In the genomic region with DNA sequence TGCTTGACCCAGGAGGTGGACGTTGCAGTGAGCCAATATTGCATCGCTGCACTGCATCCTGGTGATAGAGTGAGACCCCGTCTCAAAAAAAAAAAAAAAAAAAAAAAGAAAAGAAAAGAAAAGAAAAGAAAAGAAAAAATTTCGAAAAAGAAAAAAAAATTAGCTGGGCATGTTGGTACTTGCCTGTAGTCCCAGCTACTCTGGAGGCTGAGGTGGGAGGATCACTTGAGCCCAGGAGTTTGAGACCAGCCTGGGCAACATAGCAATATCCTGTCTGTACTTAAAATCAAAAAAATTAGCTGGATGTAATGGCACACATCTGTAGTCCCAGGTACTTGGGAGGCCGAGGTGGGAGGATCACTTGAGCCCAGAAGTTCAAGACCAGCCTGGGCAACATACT, we compare ENCODE assay signal across 1 cellular context.
TF ChIP-seq lines count a peak whose summit lies in the region.

No MANE protein-coding gene starts in this region.

TF ChIP-seq in GM12878, 131 proteins besides CTCF, POLR2A, EP300 and RAD21:
- TF ChIP-seq, protein P1, sequence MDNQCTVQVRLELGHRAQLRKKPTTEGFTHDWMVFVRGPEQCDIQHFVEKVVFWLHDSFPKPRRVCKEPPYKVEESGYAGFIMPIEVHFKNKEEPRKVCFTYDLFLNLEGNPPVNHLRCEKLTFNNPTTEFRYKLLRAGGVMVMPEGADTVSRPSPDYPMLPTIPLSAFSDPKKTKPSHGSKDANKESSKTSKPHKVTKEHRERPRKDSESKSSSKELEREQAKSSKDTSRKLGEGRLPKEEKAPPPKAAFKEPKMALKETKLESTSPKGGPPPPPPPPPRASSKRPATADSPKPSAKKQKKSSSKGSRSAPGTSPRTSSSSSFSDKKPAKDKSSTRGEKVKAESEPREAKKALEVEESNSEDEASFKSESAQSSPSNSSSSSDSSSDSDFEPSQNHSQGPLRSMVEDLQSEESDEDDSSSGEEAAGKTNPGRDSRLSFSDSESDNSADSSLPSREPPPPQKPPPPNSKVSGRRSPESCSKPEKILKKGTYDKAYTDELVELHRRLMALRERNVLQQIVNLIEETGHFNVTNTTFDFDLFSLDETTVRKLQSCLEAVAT (IDR thresholded peaks at IDR 0.05): peak; percentile 20; the same call in 1 of the 2 replicates
- TF ChIP-seq ZNF384 (IDR thresholded peaks at IDR 0.05; ENCODE audit: borderline replicate concordance, low read depth, low read length): peak; percentile 28; the same call in 1 of the 2 replicates
